In the genomic region with DNA sequence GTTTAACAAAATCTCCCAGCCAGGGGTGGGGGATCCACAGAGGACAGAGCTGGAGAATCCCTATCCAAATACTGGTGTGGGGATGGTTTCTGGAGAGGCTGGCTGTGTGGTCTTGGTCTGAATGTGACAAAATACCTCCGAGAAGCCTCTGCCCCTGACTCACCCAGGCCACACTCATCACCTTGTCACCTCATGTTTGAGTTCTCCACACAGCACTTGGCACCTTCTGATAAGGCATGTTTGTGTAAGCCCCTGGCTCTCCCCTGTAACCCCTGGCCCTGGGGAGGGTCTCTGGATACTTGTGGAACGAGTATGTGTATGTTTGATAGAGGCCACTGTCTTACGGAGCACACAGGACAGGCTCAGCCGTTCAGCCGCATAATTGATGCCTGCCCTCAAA, we compare ENCODE assay signal across 1 cellular context.
TF ChIP-seq lines count a peak whose summit lies in the region.

No MANE protein-coding gene starts in this region.

TF ChIP-seq in IMR-90, 13 proteins besides CTCF, POLR2A, EP300 and RAD21:
- TF ChIP-seq, protein P1, sequence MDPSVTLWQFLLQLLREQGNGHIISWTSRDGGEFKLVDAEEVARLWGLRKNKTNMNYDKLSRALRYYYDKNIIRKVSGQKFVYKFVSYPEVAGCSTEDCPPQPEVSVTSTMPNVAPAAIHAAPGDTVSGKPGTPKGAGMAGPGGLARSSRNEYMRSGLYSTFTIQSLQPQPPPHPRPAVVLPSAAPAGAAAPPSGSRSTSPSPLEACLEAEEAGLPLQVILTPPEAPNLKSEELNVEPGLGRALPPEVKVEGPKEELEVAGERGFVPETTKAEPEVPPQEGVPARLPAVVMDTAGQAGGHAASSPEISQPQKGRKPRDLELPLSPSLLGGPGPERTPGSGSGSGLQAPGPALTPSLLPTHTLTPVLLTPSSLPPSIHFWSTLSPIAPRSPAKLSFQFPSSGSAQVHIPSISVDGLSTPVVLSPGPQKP (IDR thresholded peaks at IDR 0.05; ENCODE audit: borderline replicate concordance, low read depth, low read length), result no peak
- TF ChIP-seq MAZ (IDR thresholded peaks at IDR 0.05; ENCODE audit: borderline replicate concordance, low read depth, low read length), result no peak
- TF ChIP-seq RFX5 (IDR thresholded peaks at IDR 0.05; ENCODE audit: low read depth, low read length), result no peak
- TF ChIP-seq SMC3 (IDR thresholded peaks at IDR 0.05; ENCODE audit: low read depth, low read length), result no peak
- TF ChIP-seq MXI1 (IDR thresholded peaks at IDR 0.05; ENCODE audit: borderline replicate concordance, low read depth, low read length), result no peak
- TF ChIP-seq FOS (IDR thresholded peaks at IDR 0.05; ENCODE audit: low read depth, low read length), result no peak
- no peak for TF ChIP-seq RCOR1 (IDR thresholded peaks at IDR 0.05; ENCODE audit: insufficient replicate concordance, low read length)
- TF ChIP-seq, protein P2, sequence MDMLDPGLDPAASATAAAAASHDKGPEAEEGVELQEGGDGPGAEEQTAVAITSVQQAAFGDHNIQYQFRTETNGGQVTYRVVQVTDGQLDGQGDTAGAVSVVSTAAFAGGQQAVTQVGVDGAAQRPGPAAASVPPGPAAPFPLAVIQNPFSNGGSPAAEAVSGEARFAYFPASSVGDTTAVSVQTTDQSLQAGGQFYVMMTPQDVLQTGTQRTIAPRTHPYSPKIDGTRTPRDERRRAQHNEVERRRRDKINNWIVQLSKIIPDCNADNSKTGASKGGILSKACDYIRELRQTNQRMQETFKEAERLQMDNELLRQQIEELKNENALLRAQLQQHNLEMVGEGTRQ (IDR thresholded peaks at IDR 0.05; ENCODE audit: low read depth, low read length), result no peak
- TF ChIP-seq MAFK (IDR thresholded peaks at IDR 0.05; ENCODE audit: low read depth, low read length), result no peak
- TF ChIP-seq CEBPB (IDR thresholded peaks at IDR 0.05; ENCODE audit: low read depth, low read length), result no peak
- TF ChIP-seq CHD1 (IDR thresholded peaks at IDR 0.05; ENCODE audit: low read depth, low read length), result no peak
- TF ChIP-seq BHLHE40 (IDR thresholded peaks at IDR 0.05; ENCODE audit: low read depth, low read length), result no peak
- no peak for TF ChIP-seq NFE2L2 (IDR thresholded peaks at IDR 0.05; ENCODE audit: low read depth, low read length)
